In genomic region chr18:11976882-11977281, GRCh38 we compare ENCODE assay signal across 19 cellular contexts. TPM values are rescaled to one million over a fixed set of nuclear protein-coding genes. Genes with fewer than 3 reads are reported as not detected.
DNase-seq lines count a peak whose midpoint lies in the region; ATAC-seq and TF ChIP-seq lines count a peak whose summit lies in the region.
"Had no signal": no experiment of that assay in that cellular context is flagged by ENCODE, and none has a peak within 500 bp of the region (broad histone marks: within the 10 kb centered on the region; RNA-seq: fewer than 3 reads in every experiment).

No MANE protein-coding gene starts in this region.

- intact Hi-C loops in right cardiac atrium (cut with DNase I), result no loop called here

- no peaks in the 10 kb centered on the region for H3K36me3 ChIP-seq in SK-N-MC (ENCODE audit: insufficient read depth, low read length)
- H3K36me3 ChIP-seq: cardiac muscle cell, thoracic aorta had no signal

- ATAC-seq in GM21737 (IDR thresholded peaks at IDR 0.05; ENCODE audit: unreplicated experiment) (no peak), HG02852 (IDR thresholded peaks at IDR 0.05; ENCODE audit: unreplicated experiment) (no peak), right cardiac atrium (no peak)
- ATAC-seq: CD8-positive, alpha-beta T cell; natural killer cell treated with Interleukin-12 subunit alpha and Interleukin-12 subunit beta and Interleukin-15 and Interleukin-18, amount 100 ng/mL, for 72 hours had no signal

- 74% methylated on average over 7 of the region's 7 CpGs for WGBS in right cardiac atrium

- H3K9me3 ChIP-seq in SK-N-MC (ENCODE audit: low read depth, low read length) (no peaks in the 10 kb centered on the region), right cardiac atrium (ENCODE audit: control insufficient read depth, low read length) (peaks cover 3% of the 10 kb centered on the region)
- H3K9me3 ChIP-seq: thoracic aorta had no signal

- H3K4me3 ChIP-seq in SK-N-MC, result no peak overlapping the region
- no peak overlapping the region for H3K4me3 ChIP-seq in fibroblast of the aortic adventitia (ENCODE audit: low read depth, low read length)
- no peak overlapping the region for H3K4me3 ChIP-seq in skeletal muscle cell (ENCODE audit: low read depth, low read length)
- no peak overlapping the region for H3K4me3 ChIP-seq in right cardiac atrium (ENCODE audit: low read length)
- H3K4me3 ChIP-seq: cardiac muscle cell, lung, thoracic aorta had no signal

- H3K4me1 ChIP-seq in right cardiac atrium (ENCODE audit: control insufficient read depth, insufficient read depth, low read length), result no peaks in the 10 kb centered on the region

- DNase-seq in EL (peak; percentile 36), SK-N-MC (ENCODE audit: low read depth, low spot score) (no peak), fibroblast of the aortic adventitia (ENCODE audit: low read depth) (peak; percentile 24), skeletal muscle cell (ENCODE audit: low read depth) (peak; percentile 77), hippocampal formation (lab: John Stamatoyannopoulos, UW) (no peak), right cardiac atrium (no peak)
- DNase-seq: activated CD4-positive, alpha-beta T cell treated with anti-CD3 and anti-CD28 coated beads for 48 hours; CD8-positive, alpha-beta T cell; NCI-H1417; NCI-H226; retina; SIG-M5; stimulated activated CD4-positive, alpha-beta T cell treated with anti-CD3 and anti-CD28 coated beads, Interleukin-4, amount 100 ng/mL, for 1 hour had no signal

- H3K9ac ChIP-seq in SK-N-MC (ENCODE audit: insufficient read length), result no peak overlapping the region

- H3K27me3 ChIP-seq in right cardiac atrium (ENCODE audit: control insufficient read depth, insufficient read depth), result no peaks in the 10 kb centered on the region
- H3K27me3 ChIP-seq: cardiac muscle cell had no signal

- no peak for TF ChIP-seq CTCF in fibroblast of the aortic adventitia (IDR thresholded peaks at IDR 0.05; ENCODE audit: insufficient read depth, low read length)

- H3K27ac ChIP-seq in SK-N-MC (peak overlapping the region; percentile 57), right cardiac atrium (ENCODE audit: low read length) (no peak overlapping the region)
- H3K27ac ChIP-seq: cardiac muscle cell, thoracic aorta had no signal

RNA-seq across cellular contexts. Expression of gene IMPA2, which starts 4.4 kb away (rescaled TPM):
- 6.9 and 14.1 TPM in 2 replicates for total RNA-seq in fibroblast of the aortic adventitia (ENCODE audit: low replicate concordance)
- total RNA-seq in right cardiac atrium, result 10 to 100 TPM; 19.8 to 26.9 (median 23.1) TPM
- 21.9 TPM for polyA plus RNA-seq in right cardiac atrium

Comparison
In these comparisons a context has a peak if more than half of its experiments do, and no peak if none do; other contexts are left out.
1. DNase-seq: peak in EL (single experiment), fibroblast of the aortic adventitia (single experiment) and skeletal muscle cell (single experiment); none in SK-N-MC (single experiment), hippocampal formation (0 of 2) and right cardiac atrium (0 of 3).